In the genomic region with DNA sequence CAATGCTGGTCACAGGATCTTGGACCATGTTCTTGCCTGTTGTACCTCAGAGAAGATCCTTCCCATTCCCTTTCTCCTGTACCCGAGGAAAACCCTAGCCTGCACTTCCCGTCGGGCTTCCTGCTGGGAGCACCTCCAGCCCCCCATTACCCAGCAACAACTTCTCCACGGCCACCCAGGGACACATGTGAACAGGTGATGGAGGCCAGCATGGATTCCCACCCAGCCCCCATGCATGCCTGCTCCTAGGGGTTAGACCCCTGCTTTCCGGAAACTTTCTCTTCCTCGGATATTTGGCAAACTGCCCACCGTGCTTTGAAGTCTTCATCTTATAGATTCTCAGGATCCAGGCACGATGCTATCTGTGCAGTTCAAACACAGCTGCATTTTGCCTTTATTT, we compare ENCODE assay signal across 17 cellular contexts.
"Had no signal": no experiment of that assay in that cellular context is flagged by ENCODE, and none has a peak within 500 bp of the region (broad histone marks: within the 10 kb centered on the region; RNA-seq: fewer than 3 reads in every experiment).

No MANE protein-coding gene starts in this region.

- H3K4me1 ChIP-seq: body of pancreas had no signal

- H3K27ac ChIP-seq: body of pancreas, coronary artery, ovary, vagina, VCaP had no signal

- H3K27me3 ChIP-seq: body of pancreas, ovary, vagina had no signal

- ATAC-seq: activated CD8-positive, alpha-beta memory T cell treated with anti-CD3 and anti-CD28 coated beads, Interleukin-2, amount 10 ng/mL, durations not matched to agents 7 days and 5 days; body of pancreas; sciatic nerve had no signal

- H3K9me3 Mint-ChIP-seq: activated naive CD4-positive, alpha-beta T cell treated with anti-CD3 and anti-CD28 coated beads, Interleukin-2, amount 50 U/mL, for 24 hours had no signal

- DNase-seq: activated CD4-positive, alpha-beta T cell treated with anti-CD3 and anti-CD28 coated beads for 1 hour; activated CD4-positive, alpha-beta T cell treated with anti-CD3 and anti-CD28 coated beads, Interleukin-2, amount 50 U/mL, for 48 hours; activated CD8-positive, alpha-beta memory T cell treated with anti-CD3 and anti-CD28 coated beads, Interleukin-2, amount 10 ng/mL, durations not matched to agents 7 days and 5 days; activated T-cell treated with anti-CD3 and anti-CD28 coated beads, Interleukin-2, amount 50 U/mL, for 1 hour; amniotic stem cell; body of pancreas; central memory CD4-positive, alpha-beta T cell; foreskin fibroblast; stimulated activated CD4-positive, alpha-beta T cell treated with anti-CD3 and anti-CD28 coated beads, Interleukin-2, amount 100 ng/mL, for 24 hours; T-helper 1 cell; T1000 had no signal

- H3K4me3 ChIP-seq: body of pancreas, coronary artery, ovary, vagina had no signal

- H3K27ac Mint-ChIP-seq: activated CD8-positive, alpha-beta memory T cell treated with anti-CD3 and anti-CD28 coated beads, Interleukin-2, amount 10 ng/mL, durations not matched to agents 7 days and 5 days; activated naive CD4-positive, alpha-beta T cell treated with anti-CD3 and anti-CD28 coated beads, Interleukin-2, amount 50 U/mL, for 24 hours had no signal

- H3K9me3 ChIP-seq: body of pancreas, ovary, vagina had no signal

- H3K36me3 ChIP-seq: ovary, vagina had no signal

- H3K36me3 Mint-ChIP-seq: activated CD8-positive, alpha-beta memory T cell treated with anti-CD3 and anti-CD28 coated beads, Interleukin-2, amount 10 ng/mL, durations not matched to agents 7 days and 5 days; activated naive CD4-positive, alpha-beta T cell treated with anti-CD3 and anti-CD28 coated beads, Interleukin-2, amount 50 U/mL, for 24 hours had no signal

- H3K27me3 Mint-ChIP-seq: activated naive CD4-positive, alpha-beta T cell treated with anti-CD3 and anti-CD28 coated beads, Interleukin-2, amount 50 U/mL, for 24 hours had no signal

- H3K4me3 Mint-ChIP-seq: activated CD8-positive, alpha-beta memory T cell treated with anti-CD3 and anti-CD28 coated beads, Interleukin-2, amount 10 ng/mL, durations not matched to agents 7 days and 5 days; activated naive CD4-positive, alpha-beta T cell treated with anti-CD3 and anti-CD28 coated beads, Interleukin-2, amount 50 U/mL, for 24 hours had no signal
